8 cellular contexts compared by ENCODE assay signal in genomic region chr11:64207247-64208085, GRCh38. TPM values are rescaled to one million over a fixed set of nuclear protein-coding genes. Genes with fewer than 3 reads are reported as not detected.
DNase-seq lines count a peak whose midpoint lies in the region; ATAC-seq and TF ChIP-seq lines count a peak whose summit lies in the region.

No MANE protein-coding gene starts in this region.

- H3K27ac Mint-ChIP-seq in GM23338 = peak overlapping the region; percentile 56; the same call in 1 of the 2 replicates
- peak overlapping the region; percentile 99 for H3K27ac Mint-ChIP-seq in activated T-cell treated with anti-CD3 and anti-CD28 coated beads, Interleukin-2, amount 50 U/mL, for 24 hours

- H3K9ac ChIP-seq in skeletal muscle tissue (ENCODE audit: low read depth in 1 of 3, low read length in 3 of 3) = peak overlapping the region; percentile 62 to 77 (median 75)

- ATAC-seq in GM23338 (no peak), HG03457 (IDR thresholded peaks at IDR 0.05; ENCODE audit: unreplicated experiment) (no peak)

- peaks cover 18% of the 10 kb centered on the region for H3K4me1 Mint-ChIP-seq in GM23338
- H3K4me1 Mint-ChIP-seq in activated T-cell treated with anti-CD3 and anti-CD28 coated beads, Interleukin-2, amount 50 U/mL, for 24 hours (ENCODE audit: low read depth) = peaks cover 64% of the 10 kb centered on the region

- H4K20me1 ChIP-seq in GM23338 (replicated peaks; ENCODE audit: insufficient read depth) = peaks cover 11% of the 10 kb centered on the region

- DNase-seq in EH (ENCODE audit: low read depth) = peak; percentile 87
- DNase-seq in GM23338 (ENCODE audit: low spot score) = peak; percentile 34
- DNase-seq in NOMO-1 treated with dmso at 0.1 percent for 144 hours (lab: John Stamatoyannopoulos, UW; ENCODE audit: unreplicated experiment) = peak; percentile 91
- DNase-seq in activated T-cell treated with anti-CD3 and anti-CD28 coated beads, Interleukin-2, amount 50 U/mL, for 24 hours = peak; percentile 90
- peak; percentile 70 for DNase-seq in foreskin melanocyte
- no peak for DNase-seq in NCI-H2029 treated with DMSO at 0.1 percent for 48 hours (lab: John Stamatoyannopoulos, UW)

- H3K9me2 ChIP-seq in GM23338 (ENCODE audit: insufficient read depth) = no peaks in the 10 kb centered on the region

- no peak overlapping the region for H3K4me3 Mint-ChIP-seq in GM23338
- H3K4me3 Mint-ChIP-seq in activated T-cell treated with anti-CD3 and anti-CD28 coated beads, Interleukin-2, amount 50 U/mL, for 24 hours = peak overlapping the region; percentile 98

- H3K4me2 ChIP-seq in GM23338 = no peak overlapping the region

- H3F3A ChIP-seq in GM23338 (replicated peaks; ENCODE audit: low read depth) = peaks cover 31% of the 10 kb centered on the region

- H3K36me3 ChIP-seq in GM23338 (ENCODE audit: insufficient read depth) (peaks cover 21% of the 10 kb centered on the region), skeletal muscle tissue (ENCODE audit: control insufficient read depth in 3 of 3, insufficient read depth in 3 of 3, low read length in 3 of 3) (peaks cover 26 to 32% (median 26%) of the 10 kb centered on the region in 3 donors)

- H3K4me1 ChIP-seq in GM23338 (ENCODE audit: insufficient read depth) = no peaks in the 10 kb centered on the region; the same call in 1 of the 2 replicates
- H3K4me1 ChIP-seq in skeletal muscle tissue (ENCODE audit: control insufficient read depth in 3 of 3, insufficient read depth in 3 of 3, low read length in 3 of 3) = peaks cover 16 to 41% (median 37%) of the 10 kb centered on the region in 3 donors

- no peak overlapping the region for H3K4me3 ChIP-seq in GM23338
- H3K4me3 ChIP-seq in skeletal muscle tissue (ENCODE audit: low read length in 3 of 3) = peak overlapping the region; percentile 52 to 67 (median 65)

- H3K27ac ChIP-seq in GM23338 (ENCODE audit: low read depth) (no peak overlapping the region), skeletal muscle tissue (ENCODE audit: low read depth, low read length) (peak overlapping the region; percentile 83)

- no peaks in the 10 kb centered on the region for H3K27me3 ChIP-seq in GM23338 (ENCODE audit: insufficient read depth)
- H3K27me3 ChIP-seq in skeletal muscle tissue (ENCODE audit: control insufficient read depth in 3 of 3, insufficient read depth in 3 of 3, low read length in 3 of 3) = no peaks in the 10 kb centered on the region

- H2AFZ ChIP-seq in GM23338 = no peak overlapping the region

- no peak for TF ChIP-seq CTCF in GM23338 (conservative IDR thresholded peaks at IDR 0.05; ENCODE audit: low read depth in 2 of 2)

- no peaks in the 10 kb centered on the region for H3K9me3 ChIP-seq in skeletal muscle tissue (ENCODE audit: control insufficient read depth in 3 of 3, low read length in 3 of 3)

- H3K9me3 Mint-ChIP-seq in GM23338 = no peaks in the 10 kb centered on the region
- no peaks in the 10 kb centered on the region for H3K9me3 Mint-ChIP-seq in activated T-cell treated with anti-CD3 and anti-CD28 coated beads, Interleukin-2, amount 50 U/mL, for 24 hours

- peaks cover 18% of the 10 kb centered on the region for H3K27me3 Mint-ChIP-seq in GM23338 (ENCODE audit: insufficient read depth, low read depth, poor library complexity)
- no peaks in the 10 kb centered on the region for H3K27me3 Mint-ChIP-seq in activated T-cell treated with anti-CD3 and anti-CD28 coated beads, Interleukin-2, amount 50 U/mL, for 24 hours

- H3K36me3 Mint-ChIP-seq in GM23338 (ENCODE audit: low read depth) = peaks cover 43% of the 10 kb centered on the region
- H3K36me3 Mint-ChIP-seq in activated T-cell treated with anti-CD3 and anti-CD28 coated beads, Interleukin-2, amount 50 U/mL, for 24 hours (ENCODE audit: low read depth) = peaks cover 97% of the 10 kb centered on the region

- H3K79me2 ChIP-seq in GM23338 (replicated peaks; ENCODE audit: insufficient read depth) = no peaks in the 10 kb centered on the region

TF ChIP-seq in GM23338, 12 proteins besides CTCF, POLR2A, EP300 and RAD21 (continues in another document):
- no peak for TF ChIP-seq ZNF331 (CRISPR knock-in tag; IDR thresholded peaks at IDR 0.05; ENCODE audit: low read depth)
- no peak for TF ChIP-seq ZNF114 (CRISPR knock-in tag; IDR thresholded peaks at IDR 0.05)
- TF ChIP-seq JUNB (IDR thresholded peaks at IDR 0.05; ENCODE audit: unreplicated experiment) = no peak
- no peak for TF ChIP-seq EZH2 (IDR thresholded peaks at IDR 0.05; ENCODE audit: low read depth, unreplicated experiment)
- TF ChIP-seq ZNF462 (CRISPR knock-in tag; IDR thresholded peaks at IDR 0.05) = no peak
- no peak for TF ChIP-seq POLR2AphosphoS5 (IDR thresholded peaks at IDR 0.05; ENCODE audit: low read depth)

RNA-seq across cellular contexts. Expression of gene FERMT3, which starts 0.9 kb away (rescaled TPM):
- 0.43 and 1.5 TPM in 2 replicates for total RNA-seq in GM23338 (2014; rRNA removed; shearing (Covaris generic))
- 1.1 and 1.6 TPM in 2 replicates for polyA plus RNA-seq in GM23338 (2016; fragmentation: Nextera tagmentation; extraction: Ambion mirVana)
- total RNA-seq in skeletal muscle tissue = 4.7 TPM

RNA-seq across cellular contexts. Expression of gene TRPT1, which starts 18.5 kb away (rescaled TPM):
- total RNA-seq in GM23338 (2014; rRNA removed; shearing (Covaris generic)) = 36.9 and 40.6 TPM in 2 replicates
- polyA plus RNA-seq in GM23338 (2016; fragmentation: Nextera tagmentation; extraction: Ambion mirVana) = 52.2 and 55.7 TPM in 2 replicates
- total RNA-seq in skeletal muscle tissue = 53.2 TPM

RNA-seq across cellular contexts. Expression of gene NUDT22, which starts 18.6 kb away (rescaled TPM):
- 35.1 and 67.0 TPM in 2 replicates for total RNA-seq in GM23338 (2014; rRNA removed; shearing (Covaris generic))
- 31.1 and 33.9 TPM in 2 replicates for polyA plus RNA-seq in GM23338 (2016; fragmentation: Nextera tagmentation; extraction: Ambion mirVana)
- 17.2 TPM for total RNA-seq in skeletal muscle tissue

RNA-seq across cellular contexts. Expression of gene STIP1, which starts 21.5 kb away (rescaled TPM):
- 346 and 351 TPM in 2 replicates for total RNA-seq in GM23338 (2014; rRNA removed; shearing (Covaris generic))
- 194 and 213 TPM in 2 replicates for polyA plus RNA-seq in GM23338 (2016; fragmentation: Nextera tagmentation; extraction: Ambion mirVana)
- total RNA-seq in skeletal muscle tissue = 69.9 TPM

RNA-seq across cellular contexts. Expression of gene DNAJC4, which starts 22.9 kb away (rescaled TPM):
- total RNA-seq in GM23338 (2014; rRNA removed; shearing (Covaris generic)) = 7.7 and 10.5 TPM in 2 replicates
- 31.0 and 34.4 TPM in 2 replicates for polyA plus RNA-seq in GM23338 (2016; fragmentation: Nextera tagmentation; extraction: Ambion mirVana)
- total RNA-seq in skeletal muscle tissue = 18.8 TPM
